Comparison of ENCODE assay signal across 8 cellular contexts in genomic region chr10:24947304-24948097, GRCh38. TPM values are rescaled to one million over a fixed set of nuclear protein-coding genes. Genes with fewer than 3 reads are reported as not detected.
DNase-seq lines count a peak whose midpoint lies in the region; ATAC-seq and TF ChIP-seq lines count a peak whose summit lies in the region.

No MANE protein-coding gene starts in this region.

- no peaks in the 10 kb centered on the region for H3K79me2 ChIP-seq in GM23338 (replicated peaks; ENCODE audit: insufficient read depth)

- TF ChIP-seq CTCF in GM23338 (conservative IDR thresholded peaks at IDR 0.05; ENCODE audit: low read depth in 2 of 2), result no peak

- H3K4me1 Mint-ChIP-seq in GM23338, result peaks cover 17% of the 10 kb centered on the region

- H3K4me2 ChIP-seq in GM23338, result no peak overlapping the region

- H3F3A ChIP-seq in GM23338 (replicated peaks; ENCODE audit: low read depth), result peaks cover 8% of the 10 kb centered on the region; the same call in 1 of the 2 replicates

- no peaks in the 10 kb centered on the region; the same call in 1 of the 3 replicates for H3K9me3 Mint-ChIP-seq in GM23338

- H3K4me3 ChIP-seq in GM23338, result no peak overlapping the region

- H3K27ac Mint-ChIP-seq in GM23338, result no peak overlapping the region

- no peaks in the 10 kb centered on the region for H4K20me1 ChIP-seq in GM23338 (replicated peaks; ENCODE audit: insufficient read depth)

- H3K9me2 ChIP-seq in GM23338 (ENCODE audit: insufficient read depth), result no peaks in the 10 kb centered on the region

- H3K4me3 Mint-ChIP-seq in GM23338, result no peak overlapping the region

- no peak overlapping the region for H3K27ac ChIP-seq in GM23338 (ENCODE audit: low read depth)

- H3K27me3 Mint-ChIP-seq in GM23338 (ENCODE audit: insufficient read depth, low read depth, poor library complexity), result peaks cover 8% of the 10 kb centered on the region

- H3K4me1 ChIP-seq in GM23338 (ENCODE audit: insufficient read depth), result peaks cover 18% of the 10 kb centered on the region

- ATAC-seq in GM21825 (IDR thresholded peaks at IDR 0.05; ENCODE audit: unreplicated experiment) (peak; percentile 52), GM19467 (IDR thresholded peaks at IDR 0.05; ENCODE audit: unreplicated experiment) (no peak), GM23338 (no peak)

- DNase-seq in Daoy (ENCODE audit: low read depth) (peak; percentile 19), SW 1271 (lab: John Stamatoyannopoulos, UW) (peak; percentile 32 to 54), kidney glomerular epithelial cell (lab: John Stamatoyannopoulos, UW) (peak; percentile 10), KG1 (lab: John Stamatoyannopoulos, UW) (no peak), GOT3 (lab: John Stamatoyannopoulos, UW) (no peak), GM23338 (ENCODE audit: low spot score) (no peak)

- no peak overlapping the region for H2AFZ ChIP-seq in GM23338

- no peaks in the 10 kb centered on the region for H3K27me3 ChIP-seq in GM23338 (ENCODE audit: insufficient read depth)

- no peaks in the 10 kb centered on the region for H3K36me3 ChIP-seq in GM23338 (ENCODE audit: insufficient read depth)

- no peaks in the 10 kb centered on the region for H3K36me3 Mint-ChIP-seq in GM23338 (ENCODE audit: low read depth)

TF ChIP-seq in GM23338, 12 proteins besides CTCF, POLR2A, EP300 and RAD21:
- TF ChIP-seq EZH2 (IDR thresholded peaks at IDR 0.05; ENCODE audit: low read depth, unreplicated experiment) (no peak), STAT1 (IDR thresholded peaks at IDR 0.05; ENCODE audit: unreplicated experiment) (no peak), ZNF331 (CRISPR knock-in tag; IDR thresholded peaks at IDR 0.05; ENCODE audit: low read depth) (no peak), NANOG (IDR thresholded peaks at IDR 0.05; ENCODE audit: borderline replicate concordance) (no peak)

RNA-seq across cellular contexts. Expression of gene PRTFDC1, which starts 4.9 kb away (rescaled TPM):
- 4.9 and 8.7 TPM in 2 replicates for total RNA-seq in Daoy (2014; rRNA removed; shearing (Covaris generic))
- 5.3 and 7.9 TPM in 2 replicates for total RNA-seq in GM23338 (2014; rRNA removed; shearing (Covaris generic))
- 7.6 and 9.1 TPM in 2 replicates for polyA plus RNA-seq in GM23338 (2016; fragmentation: Nextera tagmentation; extraction: Ambion mirVana)

Comparison
In these comparisons a context has a peak if more than half of its experiments do, and no peak if none do; other contexts are left out.
1. DNase-seq: peak in Daoy (single experiment), SW 1271 (2 of 2) and kidney glomerular epithelial cell (single experiment); none in KG1 (single experiment), GOT3 (single experiment) and GM23338 (single experiment).